Comparison of ENCODE assay signal across 7 cellular contexts in genomic region chr19:43620061-43621001, GRCh38. TPM values are rescaled to one million over a fixed set of nuclear protein-coding genes. Genes with fewer than 3 reads are reported as not detected.
DNase-seq lines count a peak whose midpoint lies in the region; ATAC-seq and TF ChIP-seq lines count a peak whose summit lies in the region.

No MANE protein-coding gene starts in this region.

- DNase-seq in activated T-cell treated with anti-CD3 and anti-CD28 coated beads, Interleukin-2, amount 50 U/mL, for 72 hours, result peak; percentile 88 to 89
- DNase-seq in heart right ventricle (peak in 1 of 2 donors; percentile 87), superior temporal gyrus (ENCODE audit: extremely low spot score) (no peak), SHP77 treated with DMSO at 0.1 percent for 48 hours (lab: John Stamatoyannopoulos, UW) (no peak), HPDE6-E6E7 (ENCODE audit: extremely low spot score) (no peak)
- peak; percentile 67 to 76 (median 72) for DNase-seq in stimulated activated CD4-positive, alpha-beta T cell treated with anti-CD3 and anti-CD28 coated beads, TNF-alpha, amount 100 ng/mL, for 1 hour (ENCODE audit: low read depth in 3 of 3, low spot score in 1 of 3)

- peaks cover 34% of the 10 kb centered on the region for H3K4me1 Mint-ChIP-seq in activated T-cell treated with anti-CD3 and anti-CD28 coated beads, Interleukin-2, amount 50 U/mL, for 72 hours (ENCODE audit: low read depth)

- H3K27ac ChIP-seq in KMS-11 (peak overlapping the region; percentile 76; the same call in 1 of the 2 replicates), heart right ventricle (peak overlapping the region in 9 of 10 donors; percentile 90 to 97 (median 94))

- H4K20me1 ChIP-seq in KMS-11 (ENCODE audit: insufficient read depth), result no peaks in the 10 kb centered on the region

- H3K27me3 Mint-ChIP-seq in activated T-cell treated with anti-CD3 and anti-CD28 coated beads, Interleukin-2, amount 50 U/mL, for 72 hours (ENCODE audit: low read depth), result no peaks in the 10 kb centered on the region

- H3K4me3 ChIP-seq in KMS-11 (IDR thresholded peaks at IDR 0.05; ENCODE audit: insufficient read depth, low read depth, low read length) (no peak overlapping the region), heart right ventricle (peak overlapping the region; percentile 59 to 90 (median 80))

- peaks cover 0 to 3% of the 10 kb centered on the region in 2 donors for H3K36me3 Mint-ChIP-seq in activated T-cell treated with anti-CD3 and anti-CD28 coated beads, Interleukin-2, amount 50 U/mL, for 72 hours (ENCODE audit: insufficient read depth in 2 of 2)

- H3K9me3 ChIP-seq in heart right ventricle, result no peaks in the 10 kb centered on the region

- H3K4me1 ChIP-seq in KMS-11 (ENCODE audit: low read depth, poor library complexity, severe bottlenecking), result peaks cover 16% of the 10 kb centered on the region
- peaks cover 0 to 26% (median 7%) of the 10 kb centered on the region in 9 donors for H3K4me1 ChIP-seq in heart right ventricle

- peak overlapping the region; percentile 78 for H2AFZ ChIP-seq in KMS-11 (ENCODE audit: low read depth)

- H3K9me3 Mint-ChIP-seq in activated T-cell treated with anti-CD3 and anti-CD28 coated beads, Interleukin-2, amount 50 U/mL, for 72 hours, result no peaks in the 10 kb centered on the region

- ATAC-seq in activated T-cell treated with anti-CD3 and anti-CD28 coated beads, Interleukin-2, amount 50 U/mL, for 72 hours (replicated peaks in 1 of 2), result peak in 1 of 2 donors; percentile 2
- peak in 2 of 8 donors; percentile 3 to 4 for ATAC-seq in heart right ventricle

- WGBS in heart right ventricle, 2 donors, result 44 to 49% methylated on average over 23 of the region's 23 CpGs

- peak overlapping the region; percentile 99 for H3K27ac Mint-ChIP-seq in activated T-cell treated with anti-CD3 and anti-CD28 coated beads, Interleukin-2, amount 50 U/mL, for 72 hours

- H3K27me3 ChIP-seq in KMS-11 (ENCODE audit: insufficient read depth, low read depth), result no peaks in the 10 kb centered on the region
- no peaks in the 10 kb centered on the region for H3K27me3 ChIP-seq in heart right ventricle

- peak overlapping the region; percentile 96 to 99 for H3K4me3 Mint-ChIP-seq in activated T-cell treated with anti-CD3 and anti-CD28 coated beads, Interleukin-2, amount 50 U/mL, for 72 hours

- intact Hi-C loops in heart right ventricle (cut with DNase I), result no loop called here

- peaks cover 13% of the 10 kb centered on the region; the same call in 1 of the 2 replicates for H3K79me2 ChIP-seq in KMS-11 (ENCODE audit: insufficient read depth, low read depth)

- H3K36me3 ChIP-seq in KMS-11 (ENCODE audit: insufficient read depth) (no peaks in the 10 kb centered on the region), heart right ventricle (no peaks in the 10 kb centered on the region)

- peak overlapping the region; percentile 70; the same call in 1 of the 2 replicates for H3K9ac ChIP-seq in KMS-11

- H3K4me2 ChIP-seq in KMS-11, result peak overlapping the region; percentile 69

- TF ChIP-seq CTCF in KMS-11 (conservative IDR thresholded peaks at IDR 0.05; ENCODE audit: low read depth, low read length), result no peak
- TF ChIP-seq CTCF in heart right ventricle (IDR thresholded peaks at IDR 0.05), result no peak

RNA-seq across cellular contexts. Expression of gene ZNF428, which starts 0.9 kb away (rescaled TPM):
- total RNA-seq in activated T-cell treated with anti-CD3 and anti-CD28 coated beads, Interleukin-2, amount 50 U/mL, for 72 hours, result 10 to 100 TPM; 17.2 to 25.6 TPM
- 10 to 100 TPM; 28.1 to 37.6 (median 32.9) TPM for total RNA-seq in heart right ventricle
- polyA plus RNA-seq in heart right ventricle, result 10 to 100 TPM; 43.2 to 94.9 TPM

RNA-seq across cellular contexts. Expression of gene SRRM5, which starts 8.4 kb away (rescaled TPM):
- total RNA-seq in activated T-cell treated with anti-CD3 and anti-CD28 coated beads, Interleukin-2, amount 50 U/mL, for 72 hours, result 1 to 10 TPM; 1.1 to 1.7 TPM
- under 1 TPM in 8 of 10 donors, not detected in 2; 0.11 to 0.32 (median 0.22) TPM for total RNA-seq in heart right ventricle
- 1 to 10 TPM in 1 of 2 donors, under 1 TPM in 1; 0.26 to 1.6 TPM for polyA plus RNA-seq in heart right ventricle

RNA-seq across cellular contexts. Expression of gene CADM4, which starts 19.3 kb away (rescaled TPM):
- total RNA-seq in activated T-cell treated with anti-CD3 and anti-CD28 coated beads, Interleukin-2, amount 50 U/mL, for 72 hours, result under 1 TPM; 0.28 to 0.74 TPM
- total RNA-seq in heart right ventricle, result 10 to 100 TPM in 1 of 10 donors, 1 to 10 TPM in 9; 3.0 to 12.3 (median 8.4) TPM
- polyA plus RNA-seq in heart right ventricle, result 1 to 10 TPM; 7.5 to 8.1 TPM

RNA-seq across cellular contexts. Expression of gene ZNF576, which starts 23.9 kb away (rescaled TPM):
- total RNA-seq in activated T-cell treated with anti-CD3 and anti-CD28 coated beads, Interleukin-2, amount 50 U/mL, for 72 hours, result 10 to 100 TPM; 10.0 to 11.8 TPM
- total RNA-seq in heart right ventricle, result 10 to 100 TPM in 9 of 10 donors, 1 to 10 TPM in 1; 8.7 to 15.9 (median 12.7) TPM
- 10 to 100 TPM in 1 of 2 donors, 1 to 10 TPM in 1; 6.7 to 20.9 TPM for polyA plus RNA-seq in heart right ventricle

RNA-seq across cellular contexts. Expression of gene IRGQ, which starts 24.4 kb away (rescaled TPM):
- 10 to 100 TPM; 13.6 to 16.6 TPM for total RNA-seq in activated T-cell treated with anti-CD3 and anti-CD28 coated beads, Interleukin-2, amount 50 U/mL, for 72 hours
- total RNA-seq in heart right ventricle, result 10 to 100 TPM; 19.0 to 34.2 (median 28.4) TPM
- 1 to 10 TPM; 5.6 to 8.8 TPM for polyA plus RNA-seq in heart right ventricle

Comparison
In these comparisons a context has a peak if more than half of its experiments do, and no peak if none do; other contexts are left out.
1. DNase-seq: peak in activated T-cell treated with anti-CD3 and anti-CD28 coated beads, Interleukin-2, amount 50 U/mL, for 72 hours (2 of 2) and stimulated activated CD4-positive, alpha-beta T cell treated with anti-CD3 and anti-CD28 coated beads, TNF-alpha, amount 100 ng/mL, for 1 hour (3 of 3); none in superior temporal gyrus (single experiment), SHP77 treated with DMSO at 0.1 percent for 48 hours (single experiment) and HPDE6-E6E7 (single experiment).